In genomic region chr11:2092956-2093412, GRCh38 we compare ENCODE assay signal across 9 cellular contexts. TPM values are rescaled to one million over a fixed set of nuclear protein-coding genes. Genes with fewer than 3 reads are reported as not detected.
A peak's percentile ranks its signal among the peaks of the same experiment; 100 is the strongest.
DNase-seq lines count a peak whose midpoint lies in the region; ATAC-seq and TF ChIP-seq lines count a peak whose summit lies in the region.
"Had no signal": no experiment of that assay in that cellular context is flagged by ENCODE, and none has a peak within 500 bp of the region (broad histone marks: within the 10 kb centered on the region; RNA-seq: fewer than 3 reads in every experiment).

No MANE protein-coding gene starts in this region.

- H3K4me1 ChIP-seq in hepatocyte (ENCODE audit: insufficient read depth), result peaks cover 15% of the 10 kb centered on the region

- WGBS in hepatocyte (ENCODE audit: low lambda C conversion rate, missing lambda C conversion rate), result 83% methylated on average over 9 of the region's 10 CpGs

- ATAC-seq in activated CD8-positive, alpha-beta T cell treated with anti-CD3 and anti-CD28 coated beads, Interleukin-2, amount 10 ng/mL, durations not matched to agents 7 days and 5 days, result peak; percentile 33
- ATAC-seq in HG03196 (IDR thresholded peaks at IDR 0.05; ENCODE audit: unreplicated experiment), result no peak

- H3K9me3 Mint-ChIP-seq in activated CD8-positive, alpha-beta T cell treated with anti-CD3 and anti-CD28 coated beads, Interleukin-2, amount 10 ng/mL, durations not matched to agents 7 days and 5 days (ENCODE audit: insufficient read depth), result no peaks in the 10 kb centered on the region

- CTCF ChIA-PET in activated CD8-positive, alpha-beta T cell treated with anti-CD3 and anti-CD28 coated beads, Interleukin-2, amount 10 ng/mL, durations not matched to agents 7 days and 5 days (lab: Charles Lee), result interaction anchor here (0.6 to 1.2 kb wide), 3 partner anchors 51 to 59 kb away, joined by 3 read pairs; no protein-coding TSS in a partner anchor

- H3K27me3 Mint-ChIP-seq in activated CD8-positive, alpha-beta T cell treated with anti-CD3 and anti-CD28 coated beads, Interleukin-2, amount 10 ng/mL, durations not matched to agents 7 days and 5 days (ENCODE audit: low read depth), result peaks cover 5% of the 10 kb centered on the region

- POLR2A ChIA-PET in activated CD8-positive, alpha-beta T cell treated with anti-CD3 and anti-CD28 coated beads, Interleukin-2, amount 10 ng/mL, durations not matched to agents 7 days and 5 days (lab: Charles Lee), result no interaction called here

- no peak overlapping the region for H3K4me3 Mint-ChIP-seq in activated CD8-positive, alpha-beta T cell treated with anti-CD3 and anti-CD28 coated beads, Interleukin-2, amount 10 ng/mL, durations not matched to agents 7 days and 5 days

- H3K4me1 Mint-ChIP-seq in activated CD8-positive, alpha-beta T cell treated with anti-CD3 and anti-CD28 coated beads, Interleukin-2, amount 10 ng/mL, durations not matched to agents 7 days and 5 days (ENCODE audit: low read depth), result peaks cover 3% of the 10 kb centered on the region

- H3K27ac ChIP-seq in hepatocyte, result no peak overlapping the region

- H3K9me3 ChIP-seq in hepatocyte (ENCODE audit: low read depth), result no peaks in the 10 kb centered on the region

- DNase-seq in AG20443 (ENCODE audit: low spot score) (peak; percentile 62), NAMALWA (ENCODE audit: low spot score) (peak; percentile 78), fibroblast of the aortic adventitia (ENCODE audit: low read depth) (peak; percentile 33), hepatocyte (ENCODE audit: low spot score) (no peak), DMS53 treated with DMSO at 0.1 percent for 48 hours (lab: John Stamatoyannopoulos, UW; ENCODE audit: unreplicated experiment) (no peak)
- peak; percentile 44 for DNase-seq in activated CD8-positive, alpha-beta T cell treated with anti-CD3 and anti-CD28 coated beads, Interleukin-2, amount 10 ng/mL, durations not matched to agents 7 days and 5 days
- DNase-seq in stimulated activated CD4-positive, alpha-beta T cell treated with anti-CD3 and anti-CD28 coated beads, Interleukin-15, amount 100 ng/mL, for 24 hours, result peak; percentile 64

- H2AFZ ChIP-seq in hepatocyte, result no peak overlapping the region

- H3K27me3 ChIP-seq in hepatocyte, result no peaks in the 10 kb centered on the region

- no peak for TF ChIP-seq CTCF in fibroblast of the aortic adventitia (IDR thresholded peaks at IDR 0.05; ENCODE audit: insufficient read depth, low read length)
- TF ChIP-seq CTCF in hepatocyte (IDR thresholded peaks at IDR 0.05; ENCODE audit: poor library complexity), result no peak

- H3K4me3 ChIP-seq in fibroblast of the aortic adventitia (ENCODE audit: low read depth, low read length) (no peak overlapping the region), hepatocyte (no peak overlapping the region)

- H3K4me2 ChIP-seq in hepatocyte, result no peak overlapping the region

- no peaks in the 10 kb centered on the region for H3K36me3 Mint-ChIP-seq in activated CD8-positive, alpha-beta T cell treated with anti-CD3 and anti-CD28 coated beads, Interleukin-2, amount 10 ng/mL, durations not matched to agents 7 days and 5 days (ENCODE audit: low read depth)

- no peaks in the 10 kb centered on the region for H3K36me3 ChIP-seq in hepatocyte (replicated peaks; ENCODE audit: insufficient read depth, low read depth)

- H3K27ac Mint-ChIP-seq in activated CD8-positive, alpha-beta T cell treated with anti-CD3 and anti-CD28 coated beads, Interleukin-2, amount 10 ng/mL, durations not matched to agents 7 days and 5 days, result no peak overlapping the region

- no peaks in the 10 kb centered on the region for H4K20me1 ChIP-seq in hepatocyte (ENCODE audit: insufficient read depth, poor library complexity, severe bottlenecking)

- no peaks in the 10 kb centered on the region for H3K9me2 ChIP-seq in hepatocyte (replicated peaks; ENCODE audit: insufficient read depth)

- no peaks in the 10 kb centered on the region for H3K79me2 ChIP-seq in hepatocyte

RNA-seq across cellular contexts. Expression of gene IGF2, which starts 46.2 kb away (rescaled TPM):
- not detected for total RNA-seq in activated CD8-positive, alpha-beta T cell treated with anti-CD3 and anti-CD28 coated beads, Interleukin-2, amount 10 ng/mL, durations not matched to agents 7 days and 5 days
- total RNA-seq in fibroblast of the aortic adventitia (ENCODE audit: low replicate concordance) (3.3 and 4.2 TPM in 2 replicates), hepatocyte (1,323 and 1,507 TPM in 2 replicates)
- 2,911 and 3,175 TPM in 2 replicates for polyA plus RNA-seq in hepatocyte
- total RNA-seq: T-helper 2 cell treated with Interferon-gamma antibody and Interleukin-4, amounts not matched to agents 100 ng/mL and 5 ng/mL, for 36 hours had no signal

Comparison
In these comparisons a context has a peak if more than half of its experiments do, and no peak if none do; other contexts are left out.
1. DNase-seq: peak in AG20443 (single experiment), NAMALWA (single experiment), activated CD8-positive, alpha-beta T cell treated with anti-CD3 and anti-CD28 coated beads, Interleukin-2, amount 10 ng/mL, durations not matched to agents 7 days and 5 days (single experiment), fibroblast of the aortic adventitia (single experiment) and stimulated activated CD4-positive, alpha-beta T cell treated with anti-CD3 and anti-CD28 coated beads, Interleukin-15, amount 100 ng/mL, for 24 hours (single experiment); none in hepatocyte (single experiment) and DMS53 treated with DMSO at 0.1 percent for 48 hours (single experiment).
2. RNA of gene IGF2, which starts 46.2 kb away (total RNA-seq): 1,323 to 1,507 TPM in hepatocyte; 3.3 to 4.2 TPM in fibroblast of the aortic adventitia and not detected in activated CD8-positive, alpha-beta T cell treated with anti-CD3 and anti-CD28 coated beads, Interleukin-2, amount 10 ng/mL, durations not matched to agents 7 days and 5 days; every median in the first group is over 100 times any median in the second.